In genomic region chr1:155063550-155064108, GRCh38 we compare ENCODE assay signal across 8 cellular contexts. TPM values are rescaled to one million over a fixed set of nuclear protein-coding genes. Genes with fewer than 3 reads are reported as not detected.
DNase-seq lines count a peak whose midpoint lies in the region; ATAC-seq and FAIRE-seq lines count a peak whose summit lies in the region.

A gene with protein sequence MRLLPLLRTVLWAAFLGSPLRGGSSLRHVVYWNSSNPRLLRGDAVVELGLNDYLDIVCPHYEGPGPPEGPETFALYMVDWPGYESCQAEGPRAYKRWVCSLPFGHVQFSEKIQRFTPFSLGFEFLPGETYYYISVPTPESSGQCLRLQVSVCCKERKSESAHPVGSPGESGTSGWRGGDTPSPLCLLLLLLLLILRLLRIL (plus strand): TSS chr1:155063740. CDS start chr1:155063824, 84 bp downstream.

- peak; percentile 95 for FAIRE-seq in G401.6 (lab: Jason Lieb, UNC)

- intact Hi-C loops in cardiac septum (cut with DNase I) = loop anchor here (1.0 to 5.0 kb wide), 2 partner anchors 21 to 46 kb away; no protein-coding TSS in a partner anchor
- intact Hi-C loops in posterior cingulate gyrus (cut with DNase I) = loop anchor here (2.0 to 10.0 kb wide), 4 partner anchors 21 to 509 kb away; partner anchors contain the start of genes ADAR and UBE2Q1

- peak within 1 kb of the TSS; percentile 43 for H3K27ac ChIP-seq in urinary bladder (ENCODE audit: low read depth)

- no peaks in the 10 kb centered on the region for H3K36me3 ChIP-seq in urinary bladder (ENCODE audit: insufficient read depth)

- peak; percentile 59 for ATAC-seq in GM21825 (IDR thresholded peaks at IDR 0.05; ENCODE audit: unreplicated experiment)

- DNase-seq in M059J (ENCODE audit: low read depth) (peak; percentile 87), SW 1271 (lab: John Stamatoyannopoulos, UW) (peak; percentile 25 to 84), cardiac septum (ENCODE audit: low spot score) (peak; percentile 94), posterior cingulate gyrus (peak in 7 of 10 donors; percentile 53 to 93 (median 67))
- DNase-seq in activated naive CD8-positive, alpha-beta T cell treated with anti-CD3 and anti-CD28 coated beads, Interleukin-2, amount 50 U/mL, for 16 hours (ENCODE audit: low read depth, low spot score) = peak; percentile 65

- H3K4me1 ChIP-seq in urinary bladder (ENCODE audit: insufficient read depth) = no peaks in the 10 kb centered on the region

- under 1% methylated on average over 56 of the region's 57 CpGs for WGBS in urinary bladder

- H3K4me3 ChIP-seq in urinary bladder (ENCODE audit: low read depth, low read length) = peak within 1 kb of the TSS; percentile 64

RNA-seq across cellular contexts. Expression of the gene that starts here (rescaled TPM):
- 22.8 and 36.2 TPM in 2 replicates for total RNA-seq in M059J (2014; rRNA removed; shearing (Covaris generic))
- 1.9 TPM for total RNA-seq in cardiac septum
- total RNA-seq in urinary bladder = 7.5 TPM
- polyA plus RNA-seq in urinary bladder = 8.1 TPM

Comparison
In these comparisons a context has a peak if more than half of its experiments do, and no peak if none do; other contexts are left out.
1. Peak in every context shown above with its lines: DNase-seq, ATAC-seq, H3K4me3 ChIP-seq and H3K27ac ChIP-seq.